Comparison of ENCODE assay signal across 9 cellular contexts in the genomic region with DNA sequence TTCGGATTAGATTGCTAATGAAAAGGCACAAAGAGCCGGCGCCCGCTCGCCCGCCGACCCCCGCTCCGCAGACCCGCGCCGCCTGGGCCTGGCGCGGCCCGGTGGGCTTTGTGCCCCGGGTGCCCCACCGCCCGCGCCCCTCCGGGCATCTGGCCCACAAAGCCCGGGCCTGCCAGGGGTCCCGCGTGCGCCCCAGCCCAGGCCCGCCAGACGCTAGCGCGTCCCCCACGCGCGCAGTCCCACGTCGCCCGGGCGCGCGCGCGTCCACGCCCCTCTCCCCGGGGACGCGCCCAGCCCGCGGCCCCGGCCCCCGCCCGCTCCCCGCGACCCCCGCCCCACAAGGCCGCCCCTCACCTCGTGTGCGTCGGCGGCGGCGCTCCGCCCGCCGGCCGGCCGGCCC. TPM values are rescaled to one million over a fixed set of nuclear protein-coding genes. Genes with fewer than 3 reads are reported as not detected.
DNase-seq lines count a peak whose midpoint lies in the region; ATAC-seq and TF ChIP-seq lines count a peak whose summit lies in the region.
"Not testable (repeated sequence)": the region's sequence is repeated elsewhere in the genome, so short reads cannot be mapped to it uniquely, and the experiment has no call there.
"Had no signal": no experiment of that assay in that cellular context is flagged by ENCODE, and none has a peak within 500 bp of the region (broad histone marks: within the 10 kb centered on the region; RNA-seq: fewer than 3 reads in every experiment).

No MANE protein-coding gene starts in this region.

- not testable (repeated sequence) for H3K4me3 ChIP-seq in CD8-positive, alpha-beta T cell (ENCODE audit: low read depth, low read length)
- peak overlapping the region; percentile 16 for H3K4me3 ChIP-seq in astrocyte of the cerebellum (ENCODE audit: low read depth, low read length)

- H3K27ac ChIP-seq in CD8-positive, alpha-beta T cell (ENCODE audit: low read depth, low read length) = not testable (repeated sequence)

- not testable (repeated sequence) for H3K27ac Mint-ChIP-seq in CD8-positive, alpha-beta T cell; activated B cell treated with CpG ODN at 0.5 μM for 24 hours

- H3K27me3 ChIP-seq in CD8-positive, alpha-beta T cell (ENCODE audit: insufficient read depth, low read length) = not testable (repeated sequence)

- intact Hi-C loops in CD8-positive, alpha-beta T cell (cut with DNase I, micrococcal nuclease); activated B cell treated with CpG ODN at 0.5 μM for 24 hours (cut with micrococcal nuclease): not testable (repeated sequence)

- not testable (repeated sequence) for TF ChIP-seq CTCF in CD8-positive, alpha-beta T cell (IDR thresholded peaks at IDR 0.05); activated B cell treated with CpG ODN at 0.5 μM for 24 hours (IDR thresholded peaks at IDR 0.05); astrocyte of the cerebellum (IDR thresholded peaks at IDR 0.05; ENCODE audit: low read depth, low read length, missing control alignments); omental fat pad (IDR thresholded peaks at IDR 0.05)

- peak in 1 of 7 experiments; percentile 41 for DNase-seq in CD8-positive, alpha-beta T cell
- DNase-seq in activated B cell treated with CpG ODN at 0.5 μM for 24 hours; astrocyte of the cerebellum (ENCODE audit: low read depth); omental fat pad (ENCODE audit: low spot score): not testable (repeated sequence)

- H3K9me3 Mint-ChIP-seq in CD8-positive, alpha-beta T cell; activated B cell treated with CpG ODN at 0.5 μM for 24 hours: not testable (repeated sequence)

- not testable (repeated sequence) for H3K36me3 ChIP-seq in CD8-positive, alpha-beta T cell (ENCODE audit: insufficient read depth, low read length)

- peak; percentile 24 for ATAC-seq in CD8-positive, alpha-beta T cell
- peak; percentile 42 for ATAC-seq in GM19324 (IDR thresholded peaks at IDR 0.05; ENCODE audit: low FRiP score, unreplicated experiment)
- ATAC-seq in GM21529 (IDR thresholded peaks at IDR 0.05; ENCODE audit: unreplicated experiment) = peak; percentile 31
- ATAC-seq in HG02852 (IDR thresholded peaks at IDR 0.05; ENCODE audit: unreplicated experiment) = peak; percentile 49
- peak; percentile 39 for ATAC-seq in HG03175 (IDR thresholded peaks at IDR 0.05; ENCODE audit: unreplicated experiment)
- peak; percentile 23 for ATAC-seq in activated B cell treated with CpG ODN at 0.5 μM for 24 hours (ENCODE audit: low read depth)
- peak; percentile 15 for ATAC-seq in omental fat pad (ENCODE audit: low FRiP score)

- not testable (repeated sequence) for H3K4me1 Mint-ChIP-seq in CD8-positive, alpha-beta T cell (ENCODE audit: low read depth); activated B cell treated with CpG ODN at 0.5 μM for 24 hours

- not testable (repeated sequence) for H3K4me1 ChIP-seq in CD8-positive, alpha-beta T cell (ENCODE audit: insufficient read depth, low read length)

- not testable (repeated sequence) for H3K4me3 Mint-ChIP-seq in CD8-positive, alpha-beta T cell; activated B cell treated with CpG ODN at 0.5 μM for 24 hours

- in situ Hi-C loops in astrocyte of the cerebellum (cut with HindIII; ENCODE audit: low sequenced_read_pairs) = not testable (repeated sequence)

- POLR2A ChIA-PET in CD8-positive, alpha-beta T cell (lab: Charles Lee); activated B cell treated with CpG ODN at 0.5 μM for 24 hours (lab: Charles Lee): not testable (repeated sequence)

- CTCF ChIA-PET in CD8-positive, alpha-beta T cell (lab: Charles Lee); activated B cell treated with CpG ODN at 0.5 μM for 24 hours (lab: Charles Lee): not testable (repeated sequence)

- H3K27me3 Mint-ChIP-seq in CD8-positive, alpha-beta T cell (ENCODE audit: low read depth); activated B cell treated with CpG ODN at 0.5 μM for 24 hours: not testable (repeated sequence)

- not testable (repeated sequence) for H3K36me3 Mint-ChIP-seq in CD8-positive, alpha-beta T cell; activated B cell treated with CpG ODN at 0.5 μM for 24 hours (ENCODE audit: low read depth)

- not testable (repeated sequence) for H3K9me3 ChIP-seq in CD8-positive, alpha-beta T cell (ENCODE audit: low read length)

RNA-seq across cellular contexts. Expression of a gene that starts 34.3 kb away (rescaled TPM):
- not detected for total RNA-seq in CD8-positive, alpha-beta T cell
- total RNA-seq in activated B cell treated with CpG ODN at 0.5 μM for 24 hours (0.24 TPM in 1 of 2 replicates, not detected in the other), omental fat pad (under 1 TPM in 1 of 4 donors, not detected in 3; 0.31 TPM)
- total RNA-seq: Daoy had no signal

RNA-seq across cellular contexts. Expression of a gene that starts 49.8 kb away (rescaled TPM):
- total RNA-seq in CD8-positive, alpha-beta T cell = 1 to 10 TPM; 2.6 to 2.8 TPM
- total RNA-seq in activated B cell treated with CpG ODN at 0.5 μM for 24 hours (1.3 and 1.5 TPM in 2 replicates), omental fat pad (1 to 10 TPM in 2 of 4 donors, under 1 TPM in 2; 0.31 to 3.8 (median 0.87) TPM)

RNA-seq across cellular contexts. Expression of a gene that starts 50.5 kb away (rescaled TPM):
- total RNA-seq in CD8-positive, alpha-beta T cell = 10 to 100 TPM; 20.7 to 22.4 TPM
- total RNA-seq in activated B cell treated with CpG ODN at 0.5 μM for 24 hours = 39.8 and 43.3 TPM in 2 replicates
- total RNA-seq in omental fat pad = 10 to 100 TPM; 38.9 to 49.7 (median 44.0) TPM
